20 cellular contexts compared by ENCODE assay signal in the genomic region with DNA sequence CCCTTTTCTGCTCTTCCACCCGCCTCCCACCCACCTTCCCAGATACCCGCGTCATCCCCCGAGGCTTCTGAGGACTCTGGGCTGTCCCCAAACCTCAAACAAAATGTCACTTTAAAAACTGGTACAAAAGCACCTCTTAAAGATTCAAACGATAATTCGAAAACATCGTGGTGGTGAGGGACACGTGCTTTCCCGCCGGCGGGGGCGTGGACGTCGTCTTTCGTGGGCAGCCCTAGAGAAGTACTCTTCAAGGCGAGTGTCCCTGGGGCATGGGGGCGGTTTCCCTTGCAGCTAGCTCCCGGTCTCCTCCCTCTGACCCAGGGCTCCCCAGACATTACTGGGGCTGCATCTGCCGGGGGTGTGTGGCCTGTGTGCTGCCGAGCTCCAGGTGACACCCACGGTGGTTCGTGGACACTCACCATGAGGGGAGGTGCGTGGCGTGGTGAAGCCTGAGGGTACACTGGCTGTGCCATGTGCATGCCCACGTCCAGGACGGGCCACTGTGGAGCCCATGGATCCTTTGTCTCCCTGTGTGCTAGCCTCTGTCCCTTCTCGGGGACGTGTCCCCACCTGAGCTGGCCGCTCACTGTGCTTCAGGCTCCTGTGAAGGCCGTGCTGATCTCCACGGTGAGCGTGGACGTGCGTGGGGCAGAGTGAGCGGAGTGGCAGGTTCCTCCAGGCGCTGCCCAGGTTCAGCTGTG.
DNase-seq lines count a peak whose midpoint lies in the region; ATAC-seq and TF ChIP-seq lines count a peak whose summit lies in the region.
"Had no signal": no experiment of that assay in that cellular context is flagged by ENCODE, and none has a peak within 500 bp of the region (broad histone marks: within the 10 kb centered on the region; RNA-seq: fewer than 3 reads in every experiment).

No MANE protein-coding gene starts in this region.

- H3K4me1 Mint-ChIP-seq in activated CD8-positive, alpha-beta T cell treated with anti-CD3 and anti-CD28 coated beads for 36 hours (ENCODE audit: low read depth), result peaks cover 43% of the 10 kb centered on the region
- H3K4me1 Mint-ChIP-seq in activated CD8-positive, alpha-beta T cell treated with anti-CD3 and anti-CD28 coated beads, Interleukin-2, amount 10 ng/mL, durations not matched to agents 7 days and 5 days (ENCODE audit: low read depth), result peaks cover 27% of the 10 kb centered on the region
- peaks cover 1% of the 10 kb centered on the region for H3K4me1 Mint-ChIP-seq in endodermal cell
- peaks cover 28 to 45% of the 10 kb centered on the region in 2 donors for H3K4me1 Mint-ChIP-seq in stimulated activated naive B cell treated with anti-CD40 and anti-IgM and Interleukin-4, amounts not matched to agents 10 μg/mL and 1 μg/mL and 100 μg/mL, for 72 hours

- H3K27ac ChIP-seq in RWPE2 (ENCODE audit: poor library complexity, severe bottlenecking), result no peak overlapping the region
- H3K27ac ChIP-seq in endodermal cell (ENCODE audit: low read depth, low read length), result no peak overlapping the region
- H3K27ac ChIP-seq: foreskin keratinocyte, upper lobe of left lung had no signal

- H3K4me1 ChIP-seq in RWPE2 (ENCODE audit: insufficient read depth, poor library complexity, severe bottlenecking) (no peaks in the 10 kb centered on the region), endodermal cell (ENCODE audit: control insufficient read depth, insufficient read depth, low read length) (no peaks in the 10 kb centered on the region)
- H3K4me1 ChIP-seq: foreskin keratinocyte had no signal

- POLR2A ChIA-PET in activated CD8-positive, alpha-beta T cell treated with anti-CD3 and anti-CD28 coated beads for 36 hours (lab: Charles Lee), result interaction anchor here (0.7 kb wide), 1 partner anchor 532 kb away, joined by 3 read pairs; no protein-coding TSS in a partner anchor
- POLR2A ChIA-PET in activated CD8-positive, alpha-beta T cell treated with anti-CD3 and anti-CD28 coated beads, Interleukin-2, amount 10 ng/mL, durations not matched to agents 7 days and 5 days (lab: Charles Lee), result no interaction called here

- H3K9ac ChIP-seq in endodermal cell (ENCODE audit: extremely low read depth, low read length, poor library complexity, severe bottlenecking), result no peak overlapping the region

- H3K4me3 Mint-ChIP-seq in activated CD8-positive, alpha-beta T cell treated with anti-CD3 and anti-CD28 coated beads for 36 hours, result no peak overlapping the region
- no peak overlapping the region for H3K4me3 Mint-ChIP-seq in activated CD8-positive, alpha-beta T cell treated with anti-CD3 and anti-CD28 coated beads, Interleukin-2, amount 10 ng/mL, durations not matched to agents 7 days and 5 days
- H3K4me3 Mint-ChIP-seq in endodermal cell, result no peak overlapping the region
- no peak overlapping the region for H3K4me3 Mint-ChIP-seq in stimulated activated naive B cell treated with anti-CD40 and anti-IgM and Interleukin-4, amounts not matched to agents 10 μg/mL and 1 μg/mL and 100 μg/mL, for 72 hours
- H3K4me3 Mint-ChIP-seq: activated naive CD8-positive, alpha-beta T cell; CD4-positive, CD25-positive, alpha-beta regulatory T cell; naive thymus-derived CD8-positive, alpha-beta T cell; T-helper 2 cell treated with Interferon-gamma antibody and Interleukin-4, amounts not matched to agents 5 μg/mL and 100 μg/mL, for 36 hours had no signal

- intact Hi-C loops in activated CD8-positive, alpha-beta T cell treated with anti-CD3 and anti-CD28 coated beads for 36 hours (cut with micrococcal nuclease), result no loop called here

- H3K36me3 Mint-ChIP-seq in activated CD8-positive, alpha-beta T cell treated with anti-CD3 and anti-CD28 coated beads for 36 hours (ENCODE audit: low read depth), result peaks cover 47% of the 10 kb centered on the region
- peaks cover 13% of the 10 kb centered on the region for H3K36me3 Mint-ChIP-seq in activated CD8-positive, alpha-beta T cell treated with anti-CD3 and anti-CD28 coated beads, Interleukin-2, amount 10 ng/mL, durations not matched to agents 7 days and 5 days (ENCODE audit: low read depth)
- H3K36me3 Mint-ChIP-seq in endodermal cell (ENCODE audit: low read depth), result peaks cover 15% of the 10 kb centered on the region
- H3K36me3 Mint-ChIP-seq in stimulated activated naive B cell treated with anti-CD40 and anti-IgM and Interleukin-4, amounts not matched to agents 10 μg/mL and 1 μg/mL and 100 μg/mL, for 72 hours, result peaks cover 55 to 77% of the 10 kb centered on the region in 2 donors

- no peaks in the 10 kb centered on the region for H3K36me3 ChIP-seq in RWPE2 (ENCODE audit: low read depth)
- H3K36me3 ChIP-seq in endodermal cell (ENCODE audit: control insufficient read depth, insufficient read depth, low read length), result no peaks in the 10 kb centered on the region

- no peak for DNase-seq in activated CD8-positive, alpha-beta T cell treated with anti-CD3 and anti-CD28 coated beads for 36 hours
- DNase-seq in activated CD8-positive, alpha-beta T cell treated with anti-CD3 and anti-CD28 coated beads, Interleukin-2, amount 10 ng/mL, durations not matched to agents 7 days and 5 days, result no peak
- DNase-seq in RWPE2 (ENCODE audit: low spot score), result peak; percentile 36
- DNase-seq in endodermal cell, result peak; percentile 23
- DNase-seq in stimulated activated naive B cell treated with anti-CD40 and anti-IgM and Interleukin-4, amounts not matched to agents 10 μg/mL and 1 μg/mL and 100 μg/mL, for 72 hours, result no peak
- no peak for DNase-seq in NCI-H2029 (lab: John Stamatoyannopoulos, UW)
- no peak for DNase-seq in NK-92 treated with Interleukin-12 subunit alpha and Interleukin-12 subunit beta, amount 100 ng/mL, for 24 hours (lab: John Stamatoyannopoulos, UW)
- DNase-seq: CD4-positive, CD25-positive, alpha-beta regulatory T cell; DMS79 treated with DMSO at 0.1 percent for 48 hours; foreskin keratinocyte; NCI-H1436 treated with DMSO at 0.1 percent for 48 hours; NCI-H446; SHP77 treated with DMSO at 0.1 percent for 48 hours; stimulated activated CD4-positive, alpha-beta T cell treated with anti-CD3 and anti-CD28 coated beads, Interleukin-4, amount 100 ng/mL, for 1 hour had no signal

- H3K9me3 ChIP-seq in RWPE2 (ENCODE audit: severe bottlenecking), result no peaks in the 10 kb centered on the region
- no peaks in the 10 kb centered on the region for H3K9me3 ChIP-seq in endodermal cell (ENCODE audit: control insufficient read depth, low read length)
- H3K9me3 ChIP-seq: upper lobe of left lung had no signal

- H3K27me3 Mint-ChIP-seq in activated CD8-positive, alpha-beta T cell treated with anti-CD3 and anti-CD28 coated beads for 36 hours, result no peaks in the 10 kb centered on the region
- no peaks in the 10 kb centered on the region for H3K27me3 Mint-ChIP-seq in activated CD8-positive, alpha-beta T cell treated with anti-CD3 and anti-CD28 coated beads, Interleukin-2, amount 10 ng/mL, durations not matched to agents 7 days and 5 days (ENCODE audit: low read depth)
- H3K27me3 Mint-ChIP-seq in endodermal cell (ENCODE audit: insufficient read depth), result no peaks in the 10 kb centered on the region
- H3K27me3 Mint-ChIP-seq in stimulated activated naive B cell treated with anti-CD40 and anti-IgM and Interleukin-4, amounts not matched to agents 10 μg/mL and 1 μg/mL and 100 μg/mL, for 72 hours, result no peaks in the 10 kb centered on the region
- H3K27me3 Mint-ChIP-seq: activated naive CD8-positive, alpha-beta T cell; CD4-positive, CD25-positive, alpha-beta regulatory T cell; naive thymus-derived CD8-positive, alpha-beta T cell had no signal

- no peak for TF ChIP-seq CTCF in activated CD8-positive, alpha-beta T cell treated with anti-CD3 and anti-CD28 coated beads for 36 hours (IDR thresholded peaks at IDR 0.05)
- TF ChIP-seq CTCF in RWPE2 (IDR thresholded peaks at IDR 0.05; ENCODE audit: poor library complexity, severe bottlenecking) (no peak), endodermal cell (conservative IDR thresholded peaks at IDR 0.05) (no peak)

- H3K4me3 ChIP-seq in RWPE2 (ENCODE audit: severe bottlenecking) (no peak overlapping the region), endodermal cell (ENCODE audit: low read length) (no peak overlapping the region)
- H3K4me3 ChIP-seq: lung, upper lobe of left lung had no signal

- 95 to 96% methylated on average over 20 to 36 of the region's 36 CpGs for WGBS in endodermal cell (ENCODE audit: insufficient coverage in 1 of 2, insufficient read length in 1 of 2), 2 experiments

- CTCF ChIA-PET in activated CD8-positive, alpha-beta T cell treated with anti-CD3 and anti-CD28 coated beads for 36 hours (lab: Charles Lee), result no interaction called here
- CTCF ChIA-PET in activated CD8-positive, alpha-beta T cell treated with anti-CD3 and anti-CD28 coated beads, Interleukin-2, amount 10 ng/mL, durations not matched to agents 7 days and 5 days (lab: Charles Lee), result no interaction called here

- peak overlapping the region; percentile 38 for H3K27ac Mint-ChIP-seq in activated CD8-positive, alpha-beta T cell treated with anti-CD3 and anti-CD28 coated beads for 36 hours
- no peak overlapping the region for H3K27ac Mint-ChIP-seq in activated CD8-positive, alpha-beta T cell treated with anti-CD3 and anti-CD28 coated beads, Interleukin-2, amount 10 ng/mL, durations not matched to agents 7 days and 5 days
- no peak overlapping the region for H3K27ac Mint-ChIP-seq in endodermal cell
- peak overlapping the region; percentile 59 for H3K27ac Mint-ChIP-seq in stimulated activated naive B cell treated with anti-CD40 and anti-IgM and Interleukin-4, amounts not matched to agents 10 μg/mL and 1 μg/mL and 100 μg/mL, for 72 hours
- H3K27ac Mint-ChIP-seq: T-helper 2 cell treated with Interferon-gamma antibody and Interleukin-4, amounts not matched to agents 5 μg/mL and 100 μg/mL, for 36 hours had no signal

- ATAC-seq in activated CD8-positive, alpha-beta T cell treated with anti-CD3 and anti-CD28 coated beads for 36 hours, result no peak
- no peak for ATAC-seq in activated CD8-positive, alpha-beta T cell treated with anti-CD3 and anti-CD28 coated beads, Interleukin-2, amount 10 ng/mL, durations not matched to agents 7 days and 5 days
- ATAC-seq in RWPE2 (ENCODE audit: low read depth) (no peak), GM18861 (IDR thresholded peaks at IDR 0.05; ENCODE audit: unreplicated experiment) (no peak)
- no peak for ATAC-seq in stimulated activated naive B cell treated with anti-CD40 and anti-IgM and Interleukin-4, amounts not matched to agents 10 μg/mL and 1 μg/mL and 100 μg/mL, for 72 hours (replicated peaks)
- ATAC-seq: foreskin keratinocyte; naive thymus-derived CD8-positive, alpha-beta T cell had no signal

- H3K9me3 Mint-ChIP-seq in activated CD8-positive, alpha-beta T cell treated with anti-CD3 and anti-CD28 coated beads for 36 hours, result no peaks in the 10 kb centered on the region
- H3K9me3 Mint-ChIP-seq in activated CD8-positive, alpha-beta T cell treated with anti-CD3 and anti-CD28 coated beads, Interleukin-2, amount 10 ng/mL, durations not matched to agents 7 days and 5 days (ENCODE audit: insufficient read depth), result no peaks in the 10 kb centered on the region
- no peaks in the 10 kb centered on the region for H3K9me3 Mint-ChIP-seq in endodermal cell
- H3K9me3 Mint-ChIP-seq in stimulated activated naive B cell treated with anti-CD40 and anti-IgM and Interleukin-4, amounts not matched to agents 10 μg/mL and 1 μg/mL and 100 μg/mL, for 72 hours, result peaks cover 0 to 3% of the 10 kb centered on the region in 2 donors
- H3K9me3 Mint-ChIP-seq: CD4-positive, CD25-positive, alpha-beta regulatory T cell; naive thymus-derived CD8-positive, alpha-beta T cell; T-helper 2 cell treated with Interferon-gamma antibody and Interleukin-4, amounts not matched to agents 5 μg/mL and 100 μg/mL, for 36 hours had no signal

- H3K27me3 ChIP-seq in RWPE2 (ENCODE audit: insufficient read depth, poor library complexity, severe bottlenecking), result no peaks in the 10 kb centered on the region
- no peaks in the 10 kb centered on the region for H3K27me3 ChIP-seq in endodermal cell (ENCODE audit: control insufficient read depth, insufficient read depth, low read length, poor library complexity, severe bottlenecking)
- H3K27me3 ChIP-seq: foreskin keratinocyte, upper lobe of left lung had no signal

Comparison
In these comparisons a context has a peak if more than half of its experiments do, and no peak if none do; other contexts are left out.
1. H3K27ac Mint-ChIP-seq: peak in activated CD8-positive, alpha-beta T cell treated with anti-CD3 and anti-CD28 coated beads for 36 hours (single experiment) and stimulated activated naive B cell treated with anti-CD40 and anti-IgM and Interleukin-4, amounts not matched to agents 10 μg/mL and 1 μg/mL and 100 μg/mL, for 72 hours (single experiment); none in activated CD8-positive, alpha-beta T cell treated with anti-CD3 and anti-CD28 coated beads, Interleukin-2, amount 10 ng/mL, durations not matched to agents 7 days and 5 days (single experiment) and endodermal cell (single experiment).
2. DNase-seq: peak in RWPE2 (single experiment) and endodermal cell (single experiment); none in activated CD8-positive, alpha-beta T cell treated with anti-CD3 and anti-CD28 coated beads for 36 hours (single experiment), activated CD8-positive, alpha-beta T cell treated with anti-CD3 and anti-CD28 coated beads, Interleukin-2, amount 10 ng/mL, durations not matched to agents 7 days and 5 days (single experiment), stimulated activated naive B cell treated with anti-CD40 and anti-IgM and Interleukin-4, amounts not matched to agents 10 μg/mL and 1 μg/mL and 100 μg/mL, for 72 hours (single experiment), NCI-H2029 (single experiment) and NK-92 treated with Interleukin-12 subunit alpha and Interleukin-12 subunit beta, amount 100 ng/mL, for 24 hours (single experiment).